ENCODE assay signal across 1 cellular context in genomic region chr19:42324655-42325307, GRCh38.
A peak's percentile ranks its signal among the peaks of the same experiment; 100 is the strongest.
TF ChIP-seq lines count a peak whose summit lies in the region.

No MANE protein-coding gene starts in this region.

TF ChIP-seq in WTC11, 78 proteins besides CTCF, POLR2A, EP300 and RAD21:
- TF ChIP-seq TCF7 (CRISPR knock-in tag; IDR thresholded peaks at IDR 0.05; ENCODE audit: low read depth) = no peak
- TF ChIP-seq FOXJ3 (CRISPR knock-in tag; IDR thresholded peaks at IDR 0.05; ENCODE audit: borderline replicate concordance) = no peak
- peak; percentile 90 for TF ChIP-seq GTF2I (CRISPR knock-in tag; conservative IDR thresholded peaks at IDR 0.05)
- TF ChIP-seq EMX1 (CRISPR knock-in tag; IDR thresholded peaks at IDR 0.05) = no peak
- TF ChIP-seq ZNF232 (CRISPR knock-in tag; IDR thresholded peaks at IDR 0.05) = no peak
- TF ChIP-seq ZNF121 (CRISPR knock-in tag; IDR thresholded peaks at IDR 0.05) = 0 out of 2 replicates have a peak, but pooled peaks have one; percentile 16
